In the genomic region with DNA sequence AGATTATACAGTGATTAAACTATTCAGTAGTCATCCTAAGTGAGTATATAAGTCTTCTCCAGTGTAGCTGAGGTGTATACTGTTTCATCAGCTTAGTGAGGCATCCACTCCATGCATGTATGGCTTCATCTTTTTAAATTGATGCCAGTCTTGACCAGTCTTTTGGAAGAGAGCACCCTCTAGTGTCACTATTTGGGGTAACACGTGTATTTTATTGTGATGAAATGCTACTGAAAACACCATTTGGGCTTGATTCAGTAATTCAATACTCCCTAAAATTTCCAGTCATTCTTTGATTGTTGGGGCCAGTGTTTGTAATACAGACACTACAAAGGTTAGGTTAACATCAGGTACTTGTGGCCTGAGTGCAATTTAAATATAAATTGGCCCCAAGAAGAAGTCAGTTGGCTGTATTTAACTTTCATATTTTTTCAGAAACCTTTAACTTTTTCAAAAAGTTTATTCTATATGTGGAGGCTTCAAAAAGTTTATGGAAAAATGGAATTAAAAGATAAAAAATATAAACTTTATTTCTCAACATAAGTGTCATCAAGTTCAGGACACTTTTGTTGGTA, we compare ENCODE assay signal across 8 cellular contexts. TPM values are rescaled to one million over a fixed set of nuclear protein-coding genes. Genes with fewer than 3 reads are reported as not detected.
A peak's percentile ranks its signal among the peaks of the same experiment; 100 is the strongest.
DNase-seq lines count a peak whose midpoint lies in the region; ATAC-seq and TF ChIP-seq lines count a peak whose summit lies in the region.

No MANE protein-coding gene starts in this region.

- intact Hi-C loops in activated naive CD4-positive, alpha-beta T cell treated with anti-CD3 and anti-CD28 coated beads for 36 hours (cut with micrococcal nuclease): loop anchor here (10.0 kb wide), 1 partner anchor 568 kb away; the partner anchor contains the start of gene PAX9

- no peaks in the 10 kb centered on the region for H3K9me3 Mint-ChIP-seq in activated naive CD4-positive, alpha-beta T cell treated with anti-CD3 and anti-CD28 coated beads for 36 hours

- H3K36me3 ChIP-seq in DOHH2 (ENCODE audit: control insufficient read depth, low read length): no peaks in the 10 kb centered on the region
- no peaks in the 10 kb centered on the region for H3K36me3 ChIP-seq in brain microvascular endothelial cell (replicated peaks)
- no peaks in the 10 kb centered on the region for H3K36me3 ChIP-seq in liver (ENCODE audit: control insufficient read depth in 4 of 4, insufficient read depth in 3 of 4, low read depth in 1 of 4, low read length in 3 of 4)

- TF ChIP-seq RAD21 in liver (IDR thresholded peaks at IDR 0.05): peak; percentile 68 to 78

- H3K4me2 ChIP-seq in DOHH2 (ENCODE audit: low read length): no peak overlapping the region

- in situ Hi-C loops in brain microvascular endothelial cell (cut with HindIII; ENCODE audit: low pct_ligation_motif_present, low sequenced_read_pairs): no loop called here

- H3K9ac ChIP-seq in liver (ENCODE audit: low read depth in 1 of 2, low read length in 2 of 2): no peak overlapping the region

- peak; percentile 19 for DNase-seq in NCI-H2227 treated with DMSO at 0.1 percent for 48 hours (lab: John Stamatoyannopoulos, UW)
- peak; percentile 56 for DNase-seq in brain microvascular endothelial cell
- no peak for DNase-seq in activated naive CD4-positive, alpha-beta T cell treated with anti-CD3 and anti-CD28 coated beads for 36 hours

- no peaks in the 10 kb centered on the region for H3K4me1 Mint-ChIP-seq in activated naive CD4-positive, alpha-beta T cell treated with anti-CD3 and anti-CD28 coated beads for 36 hours (ENCODE audit: low read depth)

- H3K36me3 Mint-ChIP-seq in activated naive CD4-positive, alpha-beta T cell treated with anti-CD3 and anti-CD28 coated beads for 36 hours (ENCODE audit: low read depth): no peaks in the 10 kb centered on the region

- CTCF ChIA-PET in activated naive CD4-positive, alpha-beta T cell treated with anti-CD3 and anti-CD28 coated beads for 36 hours (lab: Charles Lee): interaction anchor here (1.6 kb wide), 1 partner anchor 14 kb away, joined by 7 read pairs; no protein-coding TSS in a partner anchor

- H3K4me1 ChIP-seq in DOHH2 (ENCODE audit: control insufficient read depth, low read length) (no peaks in the 10 kb centered on the region), liver (ENCODE audit: control insufficient read depth in 4 of 4, insufficient read depth in 4 of 4, low read length in 3 of 4) (no peaks in the 10 kb centered on the region)

- peak; percentile 61 for ATAC-seq in HG02852 (IDR thresholded peaks at IDR 0.05; ENCODE audit: unreplicated experiment)
- no peak for ATAC-seq in GM21447 (IDR thresholded peaks at IDR 0.05; ENCODE audit: unreplicated experiment)
- no peak for ATAC-seq in HG03108 (IDR thresholded peaks at IDR 0.05; ENCODE audit: unreplicated experiment)

- H3K27me3 ChIP-seq in DOHH2 (ENCODE audit: control insufficient read depth, low read length) (no peaks in the 10 kb centered on the region), brain microvascular endothelial cell (replicated peaks) (no peaks in the 10 kb centered on the region), liver (ENCODE audit: control insufficient read depth in 4 of 4, insufficient read depth in 4 of 4, low read length in 3 of 4) (no peaks in the 10 kb centered on the region)

- no peak overlapping the region for H3K27ac ChIP-seq in DOHH2 (ENCODE audit: low read depth, low read length)
- no peak overlapping the region for H3K27ac ChIP-seq in brain microvascular endothelial cell
- H3K27ac ChIP-seq in liver (ENCODE audit: low read depth in 1 of 2, low read length in 2 of 2): no peak overlapping the region

- no peaks in the 10 kb centered on the region for H3K79me2 ChIP-seq in DOHH2 (ENCODE audit: control insufficient read depth, low read length)

- H3K4me3 Mint-ChIP-seq in activated naive CD4-positive, alpha-beta T cell treated with anti-CD3 and anti-CD28 coated beads for 36 hours: no peak overlapping the region

- H3K27ac Mint-ChIP-seq in activated naive CD4-positive, alpha-beta T cell treated with anti-CD3 and anti-CD28 coated beads for 36 hours: no peak overlapping the region

- no peaks in the 10 kb centered on the region for H3K9me3 ChIP-seq in DOHH2 (ENCODE audit: control insufficient read depth, insufficient read depth, low read length)
- H3K9me3 ChIP-seq in liver (ENCODE audit: control insufficient read depth in 4 of 4, low read length in 3 of 4): no peaks in the 10 kb centered on the region

- TF ChIP-seq CTCF in DOHH2 (IDR thresholded peaks at IDR 0.05; ENCODE audit: low read depth, low read length, poor library complexity, severe bottlenecking) (peak; percentile 59), brain microvascular endothelial cell (IDR thresholded peaks at IDR 0.05; ENCODE audit: low read depth, low read length, missing control alignments) (peak; percentile 65), liver (IDR thresholded peaks at IDR 0.05; ENCODE audit: low read depth, low read length, missing input control) (peak; percentile 54)

- no peaks in the 10 kb centered on the region for H3F3A ChIP-seq in DOHH2 (ENCODE audit: control insufficient read depth, insufficient read depth)

- no peaks in the 10 kb centered on the region for H4K20me1 ChIP-seq in DOHH2 (ENCODE audit: control insufficient read depth, insufficient read depth, low read depth, low read length)

- H3K9me2 ChIP-seq in DOHH2 (replicated peaks; ENCODE audit: control insufficient read depth, low read length): no peaks in the 10 kb centered on the region

- no peaks in the 10 kb centered on the region for H3K27me3 Mint-ChIP-seq in activated naive CD4-positive, alpha-beta T cell treated with anti-CD3 and anti-CD28 coated beads for 36 hours (ENCODE audit: low read depth)

- WGBS in liver: 1% methylated on average over 1 of the region's 1 CpG

- H3K4me3 ChIP-seq in DOHH2 (ENCODE audit: low read length): no peak overlapping the region
- no peak overlapping the region for H3K4me3 ChIP-seq in brain microvascular endothelial cell (ENCODE audit: low read depth, low read length)
- H3K4me3 ChIP-seq in liver (ENCODE audit: low read depth in 1 of 3, low read length in 3 of 3): no peak overlapping the region

TF ChIP-seq in liver, 16 proteins besides CTCF, POLR2A, EP300 and RAD21:
- TF ChIP-seq HNF4G (IDR thresholded peaks at IDR 0.05): no peak
- peak; percentile 15 for TF ChIP-seq MAX (IDR thresholded peaks at IDR 0.05)

RNA-seq across cellular contexts. Expression of gene MIPOL1, which starts 35.3 kb away (rescaled TPM):
- total RNA-seq in liver: 1 to 10 TPM; 2.1 to 6.6 TPM
- 1 to 10 TPM in 1 of 2 donors, under 1 TPM in 1; 0.51 to 1.7 TPM for polyA plus RNA-seq in liver
- under 1 TPM in 1 of 2 experiments, not detected in 1; 0.15 TPM for total RNA-seq in activated naive CD4-positive, alpha-beta T cell treated with anti-CD3 and anti-CD28 coated beads for 36 hours
